ENCODE assay signal across 7 cellular contexts in the genomic region with DNA sequence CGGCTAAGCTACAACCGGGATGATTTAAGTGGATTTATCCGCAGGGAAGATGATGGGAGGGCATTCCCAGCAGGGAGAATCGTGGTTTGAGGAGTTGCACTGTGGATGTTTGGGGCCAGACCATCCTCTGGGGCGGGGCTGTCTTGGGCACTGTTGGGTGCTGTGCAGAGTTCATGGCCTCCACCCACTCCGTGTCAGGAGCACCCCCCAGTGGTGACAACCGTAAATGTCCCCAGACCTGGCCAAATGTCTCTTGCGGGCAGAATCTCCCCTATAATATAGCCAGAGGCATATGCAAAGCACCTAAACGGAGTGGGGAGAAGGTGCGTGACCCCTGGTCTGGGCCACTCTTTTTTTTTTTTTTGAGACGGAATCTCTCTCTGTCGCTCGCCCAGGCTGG.
DNase-seq lines count a peak whose midpoint lies in the region; FAIRE-seq and TF ChIP-seq lines count a peak whose summit lies in the region.

No MANE protein-coding gene starts in this region.

- POLR2A ChIA-PET in RWPE1 (lab: Yijun Ruan, JAX; ENCODE audit: low non-redundant PET) = no interaction called here

- peak; percentile 47 for DNase-seq in GM18507 (ENCODE audit: extremely low spot score, insufficient read length, low read depth)
- DNase-seq in RWPE1 (ENCODE audit: low spot score) = no peak
- DNase-seq in activated naive CD4-positive, alpha-beta T cell treated with anti-CD3 and anti-CD28 coated beads, Interleukin-2, amount 50 U/mL, for 16 hours = peak; percentile 61
- DNase-seq in iPS-NIHi7 (ENCODE audit: extremely low spot score) = peak; percentile 83
- peak; percentile 8 to 14 for DNase-seq in stimulated activated CD8-positive, alpha-beta memory T cell treated with anti-CD3 and anti-CD28 coated beads, Interleukin-15, amount 100 ng/mL, for 4 hours (ENCODE audit: low read depth in 2 of 2)
- DNase-seq in NCI-H128 (lab: John Stamatoyannopoulos, UW; ENCODE audit: unreplicated experiment) = no peak
- DNase-seq in LoVo (ENCODE audit: low spot score) = no peak

- FAIRE-seq in GM18507 (lab: Jason Lieb, UNC) = peak; percentile 68

- H3K27ac ChIP-seq in RWPE1 = peak overlapping the region; percentile 33

- no peak; the same call in 1 of the 2 replicates for TF ChIP-seq CTCF in RWPE1 (conservative IDR thresholded peaks at IDR 0.05; ENCODE audit: low read depth)

- CTCF ChIA-PET in RWPE1 (lab: Yijun Ruan, JAX) = interaction anchor here (0.6 to 0.7 kb wide), 3 partner anchors 9 to 114 kb away, joined by 3 read pairs; no protein-coding TSS in a partner anchor

Comparison
In these comparisons a context has a peak if more than half of its experiments do, and no peak if none do; other contexts are left out.
1. DNase-seq: peak in GM18507 (single experiment), activated naive CD4-positive, alpha-beta T cell treated with anti-CD3 and anti-CD28 coated beads, Interleukin-2, amount 50 U/mL, for 16 hours (single experiment), iPS-NIHi7 (single experiment) and stimulated activated CD8-positive, alpha-beta memory T cell treated with anti-CD3 and anti-CD28 coated beads, Interleukin-15, amount 100 ng/mL, for 4 hours (2 of 2); none in RWPE1 (single experiment), NCI-H128 (single experiment) and LoVo (single experiment).